1 cellular context compared by ENCODE assay signal in the genomic region with DNA sequence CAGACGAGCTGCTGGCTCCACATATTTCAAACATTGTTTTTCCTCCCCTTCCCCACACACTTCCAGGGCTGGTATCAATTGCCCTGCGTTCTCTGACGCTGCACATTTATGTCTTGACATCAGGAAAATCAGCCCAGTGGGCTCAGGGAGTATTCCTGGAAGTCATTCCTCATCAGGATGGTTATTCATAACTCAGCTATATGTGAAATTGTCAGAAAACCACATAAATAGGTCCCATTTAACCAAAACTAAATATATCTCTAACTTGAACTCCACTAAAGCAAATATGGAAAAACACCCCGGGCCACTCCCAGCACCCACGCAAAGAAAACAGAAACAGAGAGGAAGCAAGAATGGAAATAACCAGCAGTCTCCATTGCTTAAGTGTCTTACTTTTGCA.
TF ChIP-seq lines count a peak whose summit lies in the region.

No MANE protein-coding gene starts in this region.

TF ChIP-seq in GM12878, 131 proteins besides CTCF, POLR2A, EP300 and RAD21 (continued from another document):
- TF ChIP-seq KAT2A (conservative IDR thresholded peaks at IDR 0.05; ENCODE audit: control insufficient read depth, low read depth, low read length), result no peak
- TF ChIP-seq ZNF217 (IDR thresholded peaks at IDR 0.05), result no peak
- no peak for TF ChIP-seq TARDBP (IDR thresholded peaks at IDR 0.05; ENCODE audit: borderline replicate concordance)
- no peak for TF ChIP-seq MYB (IDR thresholded peaks at IDR 0.05; ENCODE audit: borderline replicate concordance, low read depth, low read length)
- TF ChIP-seq RUNX3 (IDR thresholded peaks at IDR 0.05; ENCODE audit: low read length), result peak; percentile 49; the same call in 1 of the 2 replicates
- TF ChIP-seq MYC (IDR thresholded peaks at IDR 0.05; ENCODE audit: insufficient read depth, insufficient read length, insufficient replicate concordance, low read length, severe bottlenecking), result no peak
- no peak for TF ChIP-seq ZNF24 (IDR thresholded peaks at IDR 0.05)
